Comparison of ENCODE assay signal across 8 cellular contexts in the genomic region with DNA sequence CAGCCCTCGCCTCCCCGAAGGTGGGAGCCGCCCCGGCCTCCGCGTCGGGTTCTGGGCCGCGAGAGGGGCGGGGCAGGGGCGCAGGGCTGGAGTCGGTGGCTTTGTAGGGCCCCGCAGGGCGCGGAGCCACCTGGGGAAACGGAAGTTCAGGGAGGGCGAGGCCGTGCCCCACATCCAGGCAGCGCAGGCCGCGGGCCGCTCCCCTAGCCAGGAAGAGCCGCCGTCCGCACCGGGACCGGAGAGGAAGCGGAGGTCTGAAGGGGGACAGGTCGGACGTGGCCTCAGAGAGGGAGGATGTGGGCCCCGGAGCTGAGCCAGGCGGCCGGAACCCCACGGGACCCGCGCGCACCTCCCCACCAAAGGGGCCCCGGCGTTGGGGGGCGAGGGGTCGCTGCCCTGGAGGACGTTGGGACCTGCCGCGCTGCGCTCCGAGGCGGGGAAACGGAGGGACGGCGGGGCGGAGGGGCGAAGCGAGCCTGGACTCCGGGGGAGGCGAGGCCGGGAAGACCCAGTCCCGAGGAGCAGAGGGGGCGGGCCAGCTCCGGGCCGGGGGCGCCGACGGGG.
DNase-seq lines count a peak whose midpoint lies in the region; ATAC-seq and TF ChIP-seq lines count a peak whose summit lies in the region.

No MANE protein-coding gene starts in this region.

- H3K4me1 ChIP-seq in adipocyte (ENCODE audit: control insufficient read depth, insufficient read depth, low read length) = peaks cover 14% of the 10 kb centered on the region
- H3K4me1 ChIP-seq in iPS-15b (ENCODE audit: control insufficient read depth, insufficient read depth, low read length) = no peaks in the 10 kb centered on the region

- peak; percentile 38 for ATAC-seq in GM19463 (IDR thresholded peaks at IDR 0.05; ENCODE audit: unreplicated experiment)
- ATAC-seq in GM18519 (IDR thresholded peaks at IDR 0.05; ENCODE audit: low FRiP score, unreplicated experiment) = no peak
- ATAC-seq in HG02610 (IDR thresholded peaks at IDR 0.05; ENCODE audit: unreplicated experiment) = no peak

- no peak for DNase-seq in AG10803 (ENCODE audit: low read depth)
- DNase-seq in NOMO-1 (lab: John Stamatoyannopoulos, UW; ENCODE audit: unreplicated experiment in 2 of 2) = peak; percentile 54 to 59
- no peak for DNase-seq in adipocyte (ENCODE audit: low read depth)
- DNase-seq in stimulated activated CD8-positive, alpha-beta memory T cell treated with anti-CD3 and anti-CD28 coated beads, Interleukin-12 subunit alpha, Interleukin-12 subunit beta, amount 100 ng/mL, for 4 hours (ENCODE audit: low read depth) = peak; percentile 43

- peak overlapping the region; percentile 56 for H3K4me3 ChIP-seq in AG10803 (ENCODE audit: low read length)
- H3K4me3 ChIP-seq in adipocyte (ENCODE audit: low read length) = peak overlapping the region; percentile 58
- H3K4me3 ChIP-seq in iPS-15b (ENCODE audit: low read depth, low read length) = peak overlapping the region; percentile 43

- H3K9me3 ChIP-seq in adipocyte (ENCODE audit: control insufficient read depth, low read length) (no peaks in the 10 kb centered on the region), iPS-15b (ENCODE audit: control insufficient read depth, insufficient read depth, low read length) (no peaks in the 10 kb centered on the region)

- H3K36me3 ChIP-seq in adipocyte (ENCODE audit: control insufficient read depth, insufficient read depth, low read length, severe bottlenecking) (no peaks in the 10 kb centered on the region), iPS-15b (ENCODE audit: control insufficient read depth, insufficient read depth, low read length) (no peaks in the 10 kb centered on the region)

- no peak for TF ChIP-seq CTCF in AG10803 (conservative IDR thresholded peaks at IDR 0.05; ENCODE audit: low read length)

- H3K9ac ChIP-seq in adipocyte (ENCODE audit: low read length) = peak overlapping the region; percentile 67
- no peak overlapping the region for H3K9ac ChIP-seq in iPS-15b (ENCODE audit: low read depth, low read length)

- H3K27me3 ChIP-seq in adipocyte (replicated peaks; ENCODE audit: control insufficient read depth, insufficient read depth, low read length) (no peaks in the 10 kb centered on the region), iPS-15b (ENCODE audit: control insufficient read depth, insufficient read depth, low read length) (peaks cover 16% of the 10 kb centered on the region)

Comparison
In these comparisons a context has a peak if more than half of its experiments do, and no peak if none do; other contexts are left out.
1. DNase-seq: peak in NOMO-1 (2 of 2) and stimulated activated CD8-positive, alpha-beta memory T cell treated with anti-CD3 and anti-CD28 coated beads, Interleukin-12 subunit alpha, Interleukin-12 subunit beta, amount 100 ng/mL, for 4 hours (single experiment); none in AG10803 (single experiment) and adipocyte (single experiment).
2. Peak in every context shown above with its lines, with median percentiles within 50 percentile points of each other: H3K4me3 ChIP-seq.